8 cellular contexts compared by ENCODE assay signal in the genomic region with DNA sequence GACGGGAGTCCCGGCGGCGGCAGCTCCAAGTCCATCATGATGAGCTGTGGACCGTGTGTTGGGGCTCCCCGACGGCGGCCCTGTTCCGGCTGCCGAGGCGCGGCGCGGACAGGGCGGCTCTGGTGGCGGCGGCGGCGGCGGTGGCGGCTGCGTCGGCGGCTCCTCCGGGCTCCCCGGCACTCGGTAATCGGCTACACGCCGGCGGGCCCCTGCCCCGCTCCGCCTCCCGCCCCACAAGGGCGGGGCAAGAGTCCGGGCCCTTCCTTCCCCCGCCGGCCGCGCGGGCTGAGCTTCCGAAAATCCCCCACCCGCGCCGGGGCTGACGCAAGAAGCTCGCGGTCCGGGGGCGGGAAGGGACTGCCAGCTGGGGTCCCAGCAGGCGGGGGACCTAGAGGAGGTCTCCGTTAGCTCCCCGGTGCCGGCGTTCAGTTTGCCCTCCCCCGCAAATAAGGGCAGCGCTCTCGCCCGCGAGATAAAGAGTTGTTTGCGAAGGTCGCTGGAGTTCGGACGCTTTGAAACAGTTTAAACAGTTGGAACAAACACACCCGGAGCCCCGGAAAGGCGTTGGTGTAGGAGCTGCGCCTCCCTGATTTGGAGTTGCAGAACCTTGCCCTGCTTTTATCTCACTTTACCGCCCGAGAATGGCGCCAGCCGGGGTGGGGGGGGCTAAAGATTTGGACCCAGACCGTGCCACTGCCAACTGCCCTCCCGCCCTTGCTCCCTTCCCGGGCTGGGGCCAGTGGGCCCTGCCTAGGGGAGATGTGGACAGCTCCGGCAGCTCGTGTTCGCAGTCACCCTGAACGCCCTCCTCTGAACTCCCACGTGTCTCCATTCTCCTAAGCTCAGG.
DNase-seq lines count a peak whose midpoint lies in the region; ATAC-seq and TF ChIP-seq lines count a peak whose summit lies in the region.

A gene (minus strand): TSS at position 189 of the 847 bp plus-strand sequence. CDS start 151 bp downstream, at position 38.

- ATAC-seq in GM19025 (IDR thresholded peaks at IDR 0.05; ENCODE audit: low read depth, unreplicated experiment) (peak; percentile 59), HG03196 (IDR thresholded peaks at IDR 0.05; ENCODE audit: unreplicated experiment) (peak; percentile 66)
- ATAC-seq in activated CD4-positive, CD25-positive, alpha-beta regulatory T cell treated with anti-CD3 and anti-CD28 coated beads, Interleukin-2, amount 50 U/mL, for 24 hours, result peak; percentile 71 to 76

- no peak for TF ChIP-seq CTCF in AG09319 (IDR thresholded peaks at IDR 0.05; ENCODE audit: low read depth, low read length)

- DNase-seq in AG09319 (ENCODE audit: extremely low read depth, low read depth), result peak; percentile 88
- DNase-seq in NCI-H446 (lab: John Stamatoyannopoulos, UW), result peak; percentile 79 to 92
- DNase-seq in central memory CD4-positive, alpha-beta T cell, result peak; percentile 95
- DNase-seq in iris pigment epithelial cell (ENCODE audit: low read depth), result peak; percentile 94
- peak; percentile 90 to 91 for DNase-seq in stimulated activated CD4-positive, alpha-beta T cell treated with anti-CD3 and anti-CD28 coated beads, Interleukin-12 subunit alpha, Interleukin-12 subunit beta, amount 100 ng/mL, for 24 hours (ENCODE audit: low read depth in 2 of 2)

Comparison
In these comparisons a context has a peak if more than half of its experiments do, and no peak if none do; other contexts are left out.
1. Peak in every context shown above with its lines: DNase-seq and ATAC-seq.